In the genomic region with DNA sequence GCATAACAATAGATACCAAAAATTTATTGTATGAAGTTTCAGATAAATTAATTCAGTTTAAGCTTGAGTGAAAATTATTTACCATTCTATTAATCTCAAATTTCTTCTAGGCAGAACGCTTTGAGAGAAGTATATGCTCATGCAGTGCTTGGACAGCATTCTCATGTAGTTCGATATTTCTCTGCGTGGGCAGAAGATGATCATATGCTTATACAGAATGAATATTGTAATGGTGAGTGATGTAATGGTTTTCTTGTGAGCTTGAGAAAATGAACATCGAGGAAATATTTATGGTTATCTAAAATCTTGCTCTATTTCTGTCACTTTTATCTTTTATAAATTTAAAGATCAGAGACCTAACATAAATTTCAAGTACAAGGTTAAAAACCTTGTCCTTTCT, we compare ENCODE assay signal across 8 cellular contexts. TPM values are rescaled to one million over a fixed set of nuclear protein-coding genes. Genes with fewer than 3 reads are reported as not detected.
A peak's percentile ranks its signal among the peaks of the same experiment; 100 is the strongest.
DNase-seq lines count a peak whose midpoint lies in the region; ATAC-seq and TF ChIP-seq lines count a peak whose summit lies in the region.

No MANE protein-coding gene starts in this region.

- peak overlapping the region; percentile 97 for H3K4me3 ChIP-seq in GM12865 (ENCODE audit: low read depth, low read length)
- peak overlapping the region; percentile 78 to 84 (median 81) for H3K4me3 ChIP-seq in esophagus muscularis mucosa
- peak overlapping the region; percentile 7 to 87 (median 86) for H3K4me3 ChIP-seq in sigmoid colon

- peak overlapping the region; percentile 35 to 97 (median 91) for H3K27ac ChIP-seq in esophagus muscularis mucosa (replicated peaks in 1 of 4)
- H3K27ac ChIP-seq in sigmoid colon, result peak overlapping the region; percentile 95 to 99 (median 97)

- in situ Hi-C loops in SK-MEL-5 (cut with HindIII; ENCODE audit: low pct_unique_long_range_greater_than_20kb, low sequenced_read_pairs), result no loop called here

- intact Hi-C loops in esophagus muscularis mucosa (cut with DNase I), result loop anchor here (5.0 kb wide), 1 partner anchor 35 kb away; no protein-coding TSS in a partner anchor
- intact Hi-C loops in sigmoid colon (cut with DNase I), result loop anchor here (2.0 kb wide), 1 partner anchor 36 kb away; no protein-coding TSS in a partner anchor

- no peak for ATAC-seq in HG03354 (IDR thresholded peaks at IDR 0.05; ENCODE audit: poor library complexity, severe bottlenecking, unreplicated experiment)
- ATAC-seq in GM19328 (IDR thresholded peaks at IDR 0.05; ENCODE audit: unreplicated experiment), result no peak

- peaks cover 0 to 18% (median 15%) of the 10 kb centered on the region in 4 donors for H3K36me3 ChIP-seq in esophagus muscularis mucosa
- peaks cover 4 to 9% (median 8%) of the 10 kb centered on the region in 4 donors for H3K36me3 ChIP-seq in sigmoid colon

- TF ChIP-seq CTCF in GM12865 (IDR thresholded peaks at IDR 0.05; ENCODE audit: insufficient read depth, low read depth, low read length, missing control alignments) (no peak), esophagus muscularis mucosa (IDR thresholded peaks at IDR 0.05) (no peak), sigmoid colon (IDR thresholded peaks at IDR 0.05) (no peak)

- WGBS in esophagus muscularis mucosa, result 27% methylated on average over 4 of the region's 4 CpGs
- 50 to 67% methylated on average over 4 of the region's 4 CpGs for WGBS in sigmoid colon, 2 donors

- TF ChIP-seq POLR2A in esophagus muscularis mucosa (IDR thresholded peaks at IDR 0.05; ENCODE audit: low read depth) (no peak), sigmoid colon (IDR thresholded peaks at IDR 0.05) (no peak)

- DNase-seq in GM12865 (ENCODE audit: low read depth) (no peak), SK-MEL-5 (ENCODE audit: low read depth, low spot score) (peak; percentile 44), esophagus muscularis mucosa (ENCODE audit: extremely low spot score) (no peak), sigmoid colon (no peak), medulla oblongata (ENCODE audit: extremely low spot score) (no peak), NCI-H69 (lab: John Stamatoyannopoulos, UW) (no peak)

- H3K4me1 ChIP-seq in esophagus muscularis mucosa (peaks cover 4 to 29% (median 22%) of the 10 kb centered on the region in 4 donors), sigmoid colon (peaks cover 0 to 30% (median 20%) of the 10 kb centered on the region in 4 donors)

- no peaks in the 10 kb centered on the region for H3K27me3 ChIP-seq in esophagus muscularis mucosa
- H3K27me3 ChIP-seq in sigmoid colon, result no peaks in the 10 kb centered on the region

- H3K9me3 ChIP-seq in esophagus muscularis mucosa, result no peaks in the 10 kb centered on the region
- H3K9me3 ChIP-seq in sigmoid colon, result no peaks in the 10 kb centered on the region

- TF ChIP-seq EP300 in esophagus muscularis mucosa (IDR thresholded peaks at IDR 0.05), result no peak
- no peak for TF ChIP-seq EP300 in sigmoid colon (IDR thresholded peaks at IDR 0.05)

RNA-seq across cellular contexts. Expression of a gene that starts 3.6 kb away (rescaled TPM):
- 23.7 and 30.1 TPM in 2 replicates for total RNA-seq in SK-MEL-5 (2014; rRNA removed; shearing (Covaris generic))
- 31.2 and 38.4 TPM in 2 replicates for polyA plus RNA-seq in SK-MEL-5 (2015; cell fraction: cytosol; rRNA removed)
- polyA plus RNA-seq in SK-MEL-5 (2015; cell fraction: nucleus; rRNA removed), result 69.8 and 97.0 TPM in 2 replicates
- total RNA-seq in esophagus muscularis mucosa (10 to 100 TPM; 34.5 to 55.6 (median 41.6) TPM), sigmoid colon (10 to 100 TPM; 32.4 to 38.8 (median 35.0) TPM)
- 10 to 100 TPM in 2 of 3 donors, 1 to 10 TPM in 1; 8.4 to 11.1 (median 10.0) TPM for polyA plus RNA-seq in sigmoid colon
